In genomic region chr10:63629363-63630084, GRCh38 we compare ENCODE assay signal across 1 cellular context.
TF ChIP-seq lines count a peak whose summit lies in the region.

No MANE protein-coding gene starts in this region.

TF ChIP-seq in HepG2, 621 proteins besides CTCF, POLR2A, EP300 and RAD21 (continued from another document and continues in another):
- TF ChIP-seq, protein P1, sequence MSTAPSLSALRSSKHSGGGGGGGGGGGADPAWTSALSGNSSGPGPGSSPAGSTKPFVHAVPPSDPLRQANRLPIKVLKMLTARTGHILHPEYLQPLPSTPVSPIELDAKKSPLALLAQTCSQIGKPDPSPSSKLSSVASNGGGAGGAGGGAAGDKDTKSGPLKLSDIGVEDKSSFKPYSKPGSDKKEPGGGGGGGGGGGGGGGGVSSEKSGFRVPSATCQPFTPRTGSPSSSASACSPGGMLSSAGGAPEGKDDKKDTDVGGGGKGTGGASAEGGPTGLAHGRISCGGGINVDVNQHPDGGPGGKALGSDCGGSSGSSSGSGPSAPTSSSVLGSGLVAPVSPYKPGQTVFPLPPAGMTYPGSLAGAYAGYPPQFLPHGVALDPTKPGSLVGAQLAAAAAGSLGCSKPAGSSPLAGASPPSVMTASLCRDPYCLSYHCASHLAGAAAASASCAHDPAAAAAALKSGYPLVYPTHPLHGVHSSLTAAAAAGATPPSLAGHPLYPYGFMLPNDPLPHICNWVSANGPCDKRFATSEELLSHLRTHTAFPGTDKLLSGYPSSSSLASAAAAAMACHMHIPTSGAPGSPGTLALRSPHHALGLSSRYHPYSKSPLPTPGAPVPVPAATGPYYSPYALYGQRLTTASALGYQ (CRISPR knock-in tag; IDR thresholded peaks at IDR 0.05): no peak
- TF ChIP-seq ZNF335 (CRISPR knock-in tag; IDR thresholded peaks at IDR 0.05) (0 out of 2 replicates have a peak, but pooled peaks have one; percentile 52), PRPF4 (IDR thresholded peaks at IDR 0.05; ENCODE audit: low read depth, low read length, poor library complexity, severe bottlenecking) (no peak), BRCA1 (CRISPR knock-in tag; IDR thresholded peaks at IDR 0.05) (no peak), ZNF747 (CRISPR knock-in tag; IDR thresholded peaks at IDR 0.05; ENCODE audit: borderline replicate concordance) (no peak), ZNF337 (CRISPR knock-in tag; IDR thresholded peaks at IDR 0.05; ENCODE audit: borderline replicate concordance, low read depth) (no peak), NCOA2 (CRISPR knock-in tag; IDR thresholded peaks at IDR 0.05) (no peak), ZNF772 (CRISPR knock-in tag; IDR thresholded peaks at IDR 0.05) (no peak), SRF (IDR thresholded peaks at IDR 0.05; ENCODE audit: low read depth, low read length) (no peak), ATM (IDR thresholded peaks at IDR 0.05; ENCODE audit: borderline replicate concordance) (no peak), ZNF207 (IDR thresholded peaks at IDR 0.05; ENCODE audit: borderline replicate concordance) (no peak), ZFP90 (CRISPR knock-in tag; IDR thresholded peaks at IDR 0.05; ENCODE audit: borderline replicate concordance) (no peak; the same call in 1 of the 2 replicates), ZFY (CRISPR knock-in tag; IDR thresholded peaks at IDR 0.05) (peak; percentile 32; the same call in 1 of the 2 replicates), JUND (CRISPR knock-in tag; IDR thresholded peaks at IDR 0.05) (no peak), SKIL (CRISPR knock-in tag; IDR thresholded peaks at IDR 0.05; ENCODE audit: borderline replicate concordance) (no peak), ZNF619 (CRISPR knock-in tag; IDR thresholded peaks at IDR 0.05) (no peak), ZNF710 (CRISPR knock-in tag; IDR thresholded peaks at IDR 0.05; ENCODE audit: borderline replicate concordance) (no peak), ZBTB21 (CRISPR knock-in tag; IDR thresholded peaks at IDR 0.05) (no peak), RFXANK (CRISPR knock-in tag; IDR thresholded peaks at IDR 0.05) (no peak), RARG (CRISPR knock-in tag; IDR thresholded peaks at IDR 0.05; ENCODE audit: low read depth) (no peak), JDP2 (CRISPR knock-in tag; IDR thresholded peaks at IDR 0.05; ENCODE audit: borderline replicate concordance) (no peak), SALL2 (CRISPR knock-in tag; IDR thresholded peaks at IDR 0.05) (no peak), SP2 (CRISPR knock-in tag; IDR thresholded peaks at IDR 0.05) (no peak), KLF15 (CRISPR knock-in tag; IDR thresholded peaks at IDR 0.05; ENCODE audit: borderline replicate concordance) (no peak), ZNF792 (CRISPR knock-in tag; IDR thresholded peaks at IDR 0.05) (no peak), PRMT3 (CRISPR knock-in tag; IDR thresholded peaks at IDR 0.05; ENCODE audit: borderline replicate concordance, low read depth) (no peak), MED8 (CRISPR knock-in tag; IDR thresholded peaks at IDR 0.05; ENCODE audit: insufficient replicate concordance) (no peak), RNF219 (CRISPR knock-in tag; IDR thresholded peaks at IDR 0.05) (0 out of 2 replicates have a peak, but pooled peaks have one; percentile 65), FOXJ3 (CRISPR knock-in tag; IDR thresholded peaks at IDR 0.05; ENCODE audit: borderline replicate concordance) (peak; percentile 60; the same call in 1 of the 2 replicates), ZNF256 (CRISPR knock-in tag; conservative IDR thresholded peaks at IDR 0.05) (no peak), SMAD1 (CRISPR knock-in tag; IDR thresholded peaks at IDR 0.05; ENCODE audit: borderline replicate concordance, low read depth) (no peak), STAT5B (CRISPR knock-in tag; IDR thresholded peaks at IDR 0.05) (no peak), ZNF260 (CRISPR knock-in tag; IDR thresholded peaks at IDR 0.05; ENCODE audit: borderline replicate concordance, low read depth) (no peak), PRDM15 (CRISPR knock-in tag; IDR thresholded peaks at IDR 0.05) (no peak), SP4 (CRISPR knock-in tag; IDR thresholded peaks at IDR 0.05) (no peak), POLR2AphosphoS5 (IDR thresholded peaks at IDR 0.05; ENCODE audit: low read depth, low read length) (no peak), ZNF460 (CRISPR knock-in tag; IDR thresholded peaks at IDR 0.05; ENCODE audit: borderline replicate concordance) (no peak), ZNF879 (CRISPR knock-in tag; IDR thresholded peaks at IDR 0.05) (no peak)
- TF ChIP-seq, protein P2, sequence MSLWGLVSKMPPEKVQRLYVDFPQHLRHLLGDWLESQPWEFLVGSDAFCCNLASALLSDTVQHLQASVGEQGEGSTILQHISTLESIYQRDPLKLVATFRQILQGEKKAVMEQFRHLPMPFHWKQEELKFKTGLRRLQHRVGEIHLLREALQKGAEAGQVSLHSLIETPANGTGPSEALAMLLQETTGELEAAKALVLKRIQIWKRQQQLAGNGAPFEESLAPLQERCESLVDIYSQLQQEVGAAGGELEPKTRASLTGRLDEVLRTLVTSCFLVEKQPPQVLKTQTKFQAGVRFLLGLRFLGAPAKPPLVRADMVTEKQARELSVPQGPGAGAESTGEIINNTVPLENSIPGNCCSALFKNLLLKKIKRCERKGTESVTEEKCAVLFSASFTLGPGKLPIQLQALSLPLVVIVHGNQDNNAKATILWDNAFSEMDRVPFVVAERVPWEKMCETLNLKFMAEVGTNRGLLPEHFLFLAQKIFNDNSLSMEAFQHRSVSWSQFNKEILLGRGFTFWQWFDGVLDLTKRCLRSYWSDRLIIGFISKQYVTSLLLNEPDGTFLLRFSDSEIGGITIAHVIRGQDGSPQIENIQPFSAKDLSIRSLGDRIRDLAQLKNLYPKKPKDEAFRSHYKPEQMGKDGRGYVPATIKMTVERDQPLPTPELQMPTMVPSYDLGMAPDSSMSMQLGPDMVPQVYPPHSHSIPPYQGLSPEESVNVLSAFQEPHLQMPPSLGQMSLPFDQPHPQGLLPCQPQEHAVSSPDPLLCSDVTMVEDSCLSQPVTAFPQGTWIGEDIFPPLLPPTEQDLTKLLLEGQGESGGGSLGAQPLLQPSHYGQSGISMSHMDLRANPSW (CRISPR knock-in tag; IDR thresholded peaks at IDR 0.05; ENCODE audit: borderline replicate concordance): 0 out of 2 replicates have a peak, but pooled peaks have one; percentile 16
- TF ChIP-seq, protein P3, sequence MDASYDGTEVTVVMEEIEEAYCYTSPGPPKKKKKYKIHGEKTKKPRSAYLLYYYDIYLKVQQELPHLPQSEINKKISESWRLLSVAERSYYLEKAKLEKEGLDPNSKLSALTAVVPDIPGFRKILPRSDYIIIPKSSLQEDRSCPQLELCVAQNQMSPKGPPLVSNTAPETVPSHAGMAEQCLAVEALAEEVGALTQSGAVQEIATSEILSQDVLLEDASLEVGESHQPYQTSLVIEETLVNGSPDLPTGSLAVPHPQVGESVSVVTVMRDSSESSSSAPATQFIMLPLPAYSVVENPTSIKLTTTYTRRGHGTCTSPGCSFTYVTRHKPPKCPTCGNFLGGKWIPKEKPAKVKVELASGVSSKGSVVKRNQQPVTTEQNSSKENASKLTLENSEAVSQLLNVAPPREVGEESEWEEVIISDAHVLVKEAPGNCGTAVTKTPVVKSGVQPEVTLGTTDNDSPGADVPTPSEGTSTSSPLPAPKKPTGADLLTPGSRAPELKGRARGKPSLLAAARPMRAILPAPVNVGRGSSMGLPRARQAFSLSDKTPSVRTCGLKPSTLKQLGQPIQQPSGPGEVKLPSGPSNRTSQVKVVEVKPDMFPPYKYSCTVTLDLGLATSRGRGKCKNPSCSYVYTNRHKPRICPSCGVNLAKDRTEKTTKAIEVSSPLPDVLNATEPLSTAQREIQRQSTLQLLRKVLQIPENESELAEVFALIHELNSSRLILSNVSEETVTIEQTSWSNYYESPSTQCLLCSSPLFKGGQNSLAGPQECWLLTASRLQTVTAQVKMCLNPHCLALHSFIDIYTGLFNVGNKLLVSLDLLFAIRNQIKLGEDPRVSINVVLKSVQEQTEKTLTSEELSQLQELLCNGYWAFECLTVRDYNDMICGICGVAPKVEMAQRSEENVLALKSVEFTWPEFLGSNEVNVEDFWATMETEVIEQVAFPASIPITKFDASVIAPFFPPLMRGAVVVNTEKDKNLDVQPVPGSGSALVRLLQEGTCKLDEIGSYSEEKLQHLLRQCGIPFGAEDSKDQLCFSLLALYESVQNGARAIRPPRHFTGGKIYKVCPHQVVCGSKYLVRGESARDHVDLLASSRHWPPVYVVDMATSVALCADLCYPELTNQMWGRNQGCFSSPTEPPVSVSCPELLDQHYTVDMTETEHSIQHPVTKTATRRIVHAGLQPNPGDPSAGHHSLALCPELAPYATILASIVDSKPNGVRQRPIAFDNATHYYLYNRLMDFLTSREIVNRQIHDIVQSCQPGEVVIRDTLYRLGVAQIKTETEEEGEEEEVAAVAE (CRISPR knock-in tag; IDR thresholded peaks at IDR 0.05; ENCODE audit: borderline replicate concordance): no peak
- TF ChIP-seq, protein P4, sequence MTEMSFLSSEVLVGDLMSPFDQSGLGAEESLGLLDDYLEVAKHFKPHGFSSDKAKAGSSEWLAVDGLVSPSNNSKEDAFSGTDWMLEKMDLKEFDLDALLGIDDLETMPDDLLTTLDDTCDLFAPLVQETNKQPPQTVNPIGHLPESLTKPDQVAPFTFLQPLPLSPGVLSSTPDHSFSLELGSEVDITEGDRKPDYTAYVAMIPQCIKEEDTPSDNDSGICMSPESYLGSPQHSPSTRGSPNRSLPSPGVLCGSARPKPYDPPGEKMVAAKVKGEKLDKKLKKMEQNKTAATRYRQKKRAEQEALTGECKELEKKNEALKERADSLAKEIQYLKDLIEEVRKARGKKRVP (CRISPR knock-in tag; IDR thresholded peaks at IDR 0.05): no peak
- TF ChIP-seq, protein P5, sequence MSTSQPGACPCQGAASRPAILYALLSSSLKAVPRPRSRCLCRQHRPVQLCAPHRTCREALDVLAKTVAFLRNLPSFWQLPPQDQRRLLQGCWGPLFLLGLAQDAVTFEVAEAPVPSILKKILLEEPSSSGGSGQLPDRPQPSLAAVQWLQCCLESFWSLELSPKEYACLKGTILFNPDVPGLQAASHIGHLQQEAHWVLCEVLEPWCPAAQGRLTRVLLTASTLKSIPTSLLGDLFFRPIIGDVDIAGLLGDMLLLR (CRISPR knock-in tag; IDR thresholded peaks at IDR 0.05): no peak
